Comparison of ENCODE assay signal across 14 cellular contexts in the genomic region with DNA sequence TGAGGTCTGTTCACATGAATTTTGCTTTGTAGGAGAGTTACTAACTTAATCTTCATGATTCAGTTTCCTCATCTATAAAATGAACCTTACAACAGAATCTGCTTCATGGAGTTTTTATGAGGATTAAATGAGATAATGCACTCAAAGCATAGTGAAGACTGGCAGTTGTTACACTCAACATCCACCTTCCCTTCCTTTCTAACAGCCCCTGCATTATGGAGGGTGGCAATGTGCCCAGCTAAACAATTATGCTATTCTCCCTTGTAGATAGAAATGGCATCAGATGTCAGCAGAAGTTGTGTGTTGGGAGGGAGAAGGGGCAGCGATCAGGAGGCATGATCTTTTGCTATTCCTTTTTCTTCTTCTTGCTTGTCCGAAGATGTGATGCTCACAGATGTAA.
A peak's percentile ranks its signal among the peaks of the same experiment; 100 is the strongest.
DNase-seq lines count a peak whose midpoint lies in the region; ATAC-seq and TF ChIP-seq lines count a peak whose summit lies in the region.
"Had no signal": no experiment of that assay in that cellular context is flagged by ENCODE, and none has a peak within 500 bp of the region (broad histone marks: within the 10 kb centered on the region; RNA-seq: fewer than 3 reads in every experiment).

No MANE protein-coding gene starts in this region.

- peak overlapping the region; percentile 32 for H3K9ac ChIP-seq in OCI-LY1 (ENCODE audit: low read length)

- H3F3A ChIP-seq in OCI-LY1 (ENCODE audit: insufficient read depth, low read length) = peaks cover 7% of the 10 kb centered on the region; the same call in 1 of the 2 replicates

- H3K4me1 ChIP-seq in OCI-LY1 (ENCODE audit: insufficient read depth, low read length, severe bottlenecking) = peaks cover 98% of the 10 kb centered on the region

- H3K27ac Mint-ChIP-seq in activated T-cell treated with anti-CD3 and anti-CD28 coated beads, Interleukin-2, amount 50 U/mL, for 24 hours = peak overlapping the region; percentile 55
- no peak overlapping the region for H3K27ac Mint-ChIP-seq in stimulated activated memory B cell treated with anti-CD40 and anti-IgM and Interleukin-4, amounts not matched to agents 10 μg/mL and 1 μg/mL and 100 μg/mL, for 72 hours
- H3K27ac Mint-ChIP-seq: T-helper 17 cell had no signal

- peaks cover 97% of the 10 kb centered on the region for H3K36me3 ChIP-seq in OCI-LY1 (ENCODE audit: insufficient read depth, low read length)

- H3K36me3 Mint-ChIP-seq in activated T-cell treated with anti-CD3 and anti-CD28 coated beads, Interleukin-2, amount 50 U/mL, for 24 hours (ENCODE audit: low read depth) = no peaks in the 10 kb centered on the region
- peaks cover 60% of the 10 kb centered on the region for H3K36me3 Mint-ChIP-seq in stimulated activated memory B cell treated with anti-CD40 and anti-IgM and Interleukin-4, amounts not matched to agents 10 μg/mL and 1 μg/mL and 100 μg/mL, for 72 hours

- DNase-seq in activated T-cell treated with anti-CD3 and anti-CD28 coated beads, Interleukin-2, amount 50 U/mL, for 24 hours = no peak
- DNase-seq in activated T-cell treated with anti-CD3 and anti-CD28 coated beads for 4 hours (no peak), NCI-H1436 (lab: John Stamatoyannopoulos, UW) (peak; percentile 66), NK-92 (lab: John Stamatoyannopoulos, UW; ENCODE audit: unreplicated experiment) (no peak)
- DNase-seq: activated CD4-positive, alpha-beta T cell treated with anti-CD3 and anti-CD28 coated beads, Interleukin-2, amount 50 U/mL, for 1 hour; activated gamma-delta T cell; glutamatergic neuron; NCI-H524 treated with DMSO at 0.1 percent for 48 hours; T-helper 17 cell had no signal

- H4K20me1 ChIP-seq in OCI-LY1 (ENCODE audit: insufficient read depth, low read length) = no peaks in the 10 kb centered on the region

- H3K4me1 Mint-ChIP-seq in activated T-cell treated with anti-CD3 and anti-CD28 coated beads, Interleukin-2, amount 50 U/mL, for 24 hours (ENCODE audit: low read depth) = peaks cover 62% of the 10 kb centered on the region
- H3K4me1 Mint-ChIP-seq in stimulated activated memory B cell treated with anti-CD40 and anti-IgM and Interleukin-4, amounts not matched to agents 10 μg/mL and 1 μg/mL and 100 μg/mL, for 72 hours = peaks cover 96% of the 10 kb centered on the region

- peak overlapping the region; percentile 90 for H3K27ac ChIP-seq in OCI-LY1 (ENCODE audit: low read depth, low read length, poor library complexity, severe bottlenecking)
- H3K27ac ChIP-seq: RWPE1 had no signal

- H3K4me2 ChIP-seq in OCI-LY1 (ENCODE audit: low read length) = peak overlapping the region; percentile 54

- H3K27me3 Mint-ChIP-seq in activated T-cell treated with anti-CD3 and anti-CD28 coated beads, Interleukin-2, amount 50 U/mL, for 24 hours = no peaks in the 10 kb centered on the region
- H3K27me3 Mint-ChIP-seq in stimulated activated memory B cell treated with anti-CD40 and anti-IgM and Interleukin-4, amounts not matched to agents 10 μg/mL and 1 μg/mL and 100 μg/mL, for 72 hours = no peaks in the 10 kb centered on the region
- H3K27me3 Mint-ChIP-seq: T-helper 17 cell had no signal

- H3K9me3 Mint-ChIP-seq in activated T-cell treated with anti-CD3 and anti-CD28 coated beads, Interleukin-2, amount 50 U/mL, for 24 hours = no peaks in the 10 kb centered on the region
- H3K9me3 Mint-ChIP-seq in stimulated activated memory B cell treated with anti-CD40 and anti-IgM and Interleukin-4, amounts not matched to agents 10 μg/mL and 1 μg/mL and 100 μg/mL, for 72 hours = no peaks in the 10 kb centered on the region

- H2AFZ ChIP-seq in OCI-LY1 (ENCODE audit: low read length) = no peak overlapping the region

- no peaks in the 10 kb centered on the region for H3K9me2 ChIP-seq in OCI-LY1 (ENCODE audit: low read depth, low read length)

- H3K27me3 ChIP-seq in OCI-LY1 (ENCODE audit: insufficient read depth, low read length) = no peaks in the 10 kb centered on the region

- peak overlapping the region; percentile 70 for H3K4me3 ChIP-seq in OCI-LY1 (ENCODE audit: low read depth, low read length, poor library complexity, severe bottlenecking)

- ATAC-seq in stimulated activated memory B cell treated with anti-CD40 and anti-IgM and Interleukin-4, amounts not matched to agents 10 μg/mL and 1 μg/mL and 100 μg/mL, for 72 hours = no peak
- ATAC-seq in GM18861 (IDR thresholded peaks at IDR 0.05; ENCODE audit: unreplicated experiment) (no peak), HG03521 (IDR thresholded peaks at IDR 0.05; ENCODE audit: unreplicated experiment) (no peak)
- ATAC-seq: T-helper 17 cell had no signal

- H3K4me3 Mint-ChIP-seq in activated T-cell treated with anti-CD3 and anti-CD28 coated beads, Interleukin-2, amount 50 U/mL, for 24 hours = no peak overlapping the region
- peak overlapping the region; percentile 77 for H3K4me3 Mint-ChIP-seq in stimulated activated memory B cell treated with anti-CD40 and anti-IgM and Interleukin-4, amounts not matched to agents 10 μg/mL and 1 μg/mL and 100 μg/mL, for 72 hours
- H3K4me3 Mint-ChIP-seq: T-helper 17 cell had no signal

- H3K79me2 ChIP-seq in OCI-LY1 (ENCODE audit: insufficient read depth, low read length) = peaks cover 99% of the 10 kb centered on the region

- no peaks in the 10 kb centered on the region for H3K9me3 ChIP-seq in OCI-LY1 (ENCODE audit: low read length)

- no peak for TF ChIP-seq CTCF in OCI-LY1 (IDR thresholded peaks at IDR 0.05; ENCODE audit: low read length)
